Comparison of ENCODE assay signal across 8 cellular contexts in genomic region chr19:18173572-18174294, GRCh38. TPM values are rescaled to one million over a fixed set of nuclear protein-coding genes. Genes with fewer than 3 reads are reported as not detected.
A peak's percentile ranks its signal among the peaks of the same experiment; 100 is the strongest.
DNase-seq lines count a peak whose midpoint lies in the region; ATAC-seq and TF ChIP-seq lines count a peak whose summit lies in the region.

Gene IFI30, plus strand, starts transcription at chr19:18173813. Its CDS starts 29 bp downstream, at chr19:18173842.

- TF ChIP-seq POLR2A in suprapubic skin (IDR thresholded peaks at IDR 0.05) = peak in 1 of 2 donors; percentile 60

- in situ Hi-C loops in endometrial microvascular endothelial cells (cut with HindIII; ENCODE audit: inconsistent ontology term, low pct_unique_long_range_greater_than_20kb, low sequenced_read_pairs) = no loop called here

- no peaks in the 10 kb centered on the region for H3K9me3 ChIP-seq in suprapubic skin

- peak within 1 kb of the TSS; percentile 70 for H3K4me3 ChIP-seq in suprapubic skin

- TF ChIP-seq CTCF in suprapubic skin (IDR thresholded peaks at IDR 0.05) = no peak

- peak; percentile 63 for DNase-seq in NCI-H748 (lab: John Stamatoyannopoulos, UW; ENCODE audit: unreplicated experiment)
- no peak for DNase-seq in NCI-H748 treated with DMSO at 0.1 percent for 48 hours (lab: John Stamatoyannopoulos, UW)
- DNase-seq in NCI-H2196 (lab: John Stamatoyannopoulos, UW; ENCODE audit: unreplicated experiment) = peak; percentile 94
- DNase-seq in activated CD4-positive, alpha-beta T cell treated with anti-CD3 and anti-CD28 coated beads, Interleukin-2, amount 50 U/mL, for 48 hours = peak; percentile 71 to 79
- DNase-seq in mucosa of gallbladder (ENCODE audit: low spot score) = peak; percentile 68
- peak in 1 of 2 donors; percentile 87 for DNase-seq in suprapubic skin (ENCODE audit: low spot score in 2 of 2)

- peaks cover 20% of the 10 kb centered on the region for H3K36me3 ChIP-seq in suprapubic skin

- no peaks in the 10 kb centered on the region for H3K27me3 ChIP-seq in suprapubic skin

- H3K4me1 ChIP-seq in suprapubic skin = peaks cover 33% of the 10 kb centered on the region

- 1% methylated on average over 28 of the region's 47 CpGs for WGBS in suprapubic skin

- H3K27ac ChIP-seq in suprapubic skin = peak within 1 kb of the TSS; percentile 63

- ATAC-seq in HG02798 (IDR thresholded peaks at IDR 0.05; ENCODE audit: poor library complexity, unreplicated experiment) = peak; percentile 71

- no peak for TF ChIP-seq EP300 in suprapubic skin (IDR thresholded peaks at IDR 0.05)

RNA-seq across cellular contexts. Expression of gene IFI30, which starts in this region (rescaled TPM):
- total RNA-seq in endometrial microvascular endothelial cells (ENCODE audit: inconsistent ontology term) = 13.2 TPM
- 44.7 TPM for total RNA-seq in mucosa of gallbladder
- total RNA-seq in suprapubic skin = 10 to 100 TPM; 13.4 to 37.2 (median 35.1) TPM
